In genomic region chr10:10662720-10663467, GRCh38 we compare ENCODE assay signal across 19 cellular contexts.
A peak's percentile ranks its signal among the peaks of the same experiment; 100 is the strongest.
DNase-seq lines count a peak whose midpoint lies in the region; ATAC-seq and TF ChIP-seq lines count a peak whose summit lies in the region.
"Had no signal": no experiment of that assay in that cellular context is flagged by ENCODE, and none has a peak within 500 bp of the region (broad histone marks: within the 10 kb centered on the region; RNA-seq: fewer than 3 reads in every experiment).

No MANE protein-coding gene starts in this region.

- H3K27ac Mint-ChIP-seq in endodermal cell: no peak overlapping the region
- no peak overlapping the region for H3K27ac Mint-ChIP-seq in CD8-positive, alpha-beta T cell
- no peak overlapping the region for H3K27ac Mint-ChIP-seq in natural killer cell treated with Interleukin-12 subunit alpha and Interleukin-12 subunit beta and Interleukin-15 and Interleukin-18, amount 100 ng/mL, for 72 hours
- H3K27ac Mint-ChIP-seq: CD8-positive, alpha-beta memory T cell had no signal

- peak; percentile 79 for ATAC-seq in Right ventricle myocardium inferior
- no peak for ATAC-seq in CD8-positive, alpha-beta T cell
- no peak for ATAC-seq in natural killer cell treated with Interleukin-12 subunit alpha and Interleukin-12 subunit beta and Interleukin-15 and Interleukin-18, amount 100 ng/mL, for 72 hours
- no peak for ATAC-seq in HG03378 (IDR thresholded peaks at IDR 0.05; ENCODE audit: unreplicated experiment)
- ATAC-seq: A549 had no signal

- WGBS in endodermal cell (ENCODE audit: insufficient coverage in 1 of 2, insufficient read length in 1 of 2), 2 experiments: 80% methylated on average over 6 of the region's 6 CpGs

- H3K36me3 Mint-ChIP-seq in endodermal cell (ENCODE audit: low read depth): peaks cover 3% of the 10 kb centered on the region
- no peaks in the 10 kb centered on the region for H3K36me3 Mint-ChIP-seq in CD8-positive, alpha-beta T cell
- no peaks in the 10 kb centered on the region for H3K36me3 Mint-ChIP-seq in natural killer cell treated with Interleukin-12 subunit alpha and Interleukin-12 subunit beta and Interleukin-15 and Interleukin-18, amount 100 ng/mL, for 72 hours
- H3K36me3 Mint-ChIP-seq: CD8-positive, alpha-beta memory T cell had no signal

- no peak for TF ChIP-seq CTCF in endodermal cell (conservative IDR thresholded peaks at IDR 0.05)
- TF ChIP-seq CTCF in CD8-positive, alpha-beta T cell (IDR thresholded peaks at IDR 0.05): no peak

- H3K4me1 ChIP-seq in endodermal cell (ENCODE audit: control insufficient read depth, insufficient read depth, low read length) (no peaks in the 10 kb centered on the region), muscle layer of duodenum (ENCODE audit: control insufficient read depth in 1 of 2, insufficient read depth in 2 of 2, low read length in 2 of 2) (peaks cover 0 to 14% of the 10 kb centered on the region in 2 donors)
- no peaks in the 10 kb centered on the region for H3K4me1 ChIP-seq in CD8-positive, alpha-beta T cell (ENCODE audit: insufficient read depth, low read length)
- H3K4me1 ChIP-seq: A549 had no signal

- DNase-seq in Right ventricle myocardium inferior (ENCODE audit: missing footprints) (no peak), cardiac septum (ENCODE audit: low spot score) (no peak), endodermal cell (no peak), DMS53 (lab: John Stamatoyannopoulos, UW) (no peak)
- DNase-seq in CD8-positive, alpha-beta T cell: no peak
- DNase-seq in natural killer cell treated with Interleukin-12 subunit alpha and Interleukin-12 subunit beta and Interleukin-15 and Interleukin-18, amount 100 ng/mL, for 72 hours (ENCODE audit: low spot score): no peak
- DNase-seq: activated CD8-positive, alpha-beta memory T cell treated with anti-CD3 and anti-CD28 coated beads for 24 hours; CD8-positive, alpha-beta memory T cell; HCEC 1CT; midbrain; NCI-H1417; NCI-H226; OCI-M1; stomach; WERI-Rb-1 had no signal

- H3K9me3 ChIP-seq in endodermal cell (ENCODE audit: control insufficient read depth, low read length) (peaks cover 13% of the 10 kb centered on the region), muscle layer of duodenum (ENCODE audit: control insufficient read depth in 1 of 2, low read length in 2 of 2) (peaks cover 0 to 4% of the 10 kb centered on the region in 2 donors)
- H3K9me3 ChIP-seq in CD8-positive, alpha-beta T cell (ENCODE audit: low read length): no peaks in the 10 kb centered on the region
- H3K9me3 ChIP-seq: ovary, stomach had no signal

- intact Hi-C loops in Right ventricle myocardium inferior (cut with DNase I): no loop called here
- intact Hi-C loops in cardiac septum (cut with DNase I): loop anchor here (2.0 kb wide), 1 partner anchor 20 kb away; no protein-coding TSS in a partner anchor
- intact Hi-C loops in CD8-positive, alpha-beta T cell (cut with DNase I, micrococcal nuclease): no loop called here

- CTCF ChIA-PET in CD8-positive, alpha-beta T cell (lab: Charles Lee): interaction anchor here (1.6 kb wide), 1 partner anchor 11 kb away, joined by 4 read pairs; no protein-coding TSS in a partner anchor

- no peak overlapping the region for H3K4me3 Mint-ChIP-seq in endodermal cell
- no peak overlapping the region for H3K4me3 Mint-ChIP-seq in CD8-positive, alpha-beta T cell
- no peak overlapping the region for H3K4me3 Mint-ChIP-seq in natural killer cell treated with Interleukin-12 subunit alpha and Interleukin-12 subunit beta and Interleukin-15 and Interleukin-18, amount 100 ng/mL, for 72 hours
- H3K4me3 Mint-ChIP-seq: CD8-positive, alpha-beta memory T cell had no signal

- peaks cover 9% of the 10 kb centered on the region for H3K9me3 Mint-ChIP-seq in endodermal cell
- H3K9me3 Mint-ChIP-seq in CD8-positive, alpha-beta T cell: peaks cover 7% of the 10 kb centered on the region
- peaks cover 5% of the 10 kb centered on the region for H3K9me3 Mint-ChIP-seq in natural killer cell treated with Interleukin-12 subunit alpha and Interleukin-12 subunit beta and Interleukin-15 and Interleukin-18, amount 100 ng/mL, for 72 hours

- H3K27me3 ChIP-seq in endodermal cell (ENCODE audit: control insufficient read depth, insufficient read depth, low read length, poor library complexity, severe bottlenecking) (no peaks in the 10 kb centered on the region), muscle layer of duodenum (ENCODE audit: low read depth, low read length) (no peaks in the 10 kb centered on the region)
- H3K27me3 ChIP-seq in CD8-positive, alpha-beta T cell (ENCODE audit: insufficient read depth, low read length): no peaks in the 10 kb centered on the region
- H3K27me3 ChIP-seq: ovary, stomach had no signal

- H3K9ac ChIP-seq in endodermal cell (ENCODE audit: extremely low read depth, low read length, poor library complexity, severe bottlenecking): no peak overlapping the region

- H3K4me3 ChIP-seq in endodermal cell (ENCODE audit: low read length) (no peak overlapping the region), muscle layer of duodenum (ENCODE audit: low read depth in 1 of 2, low read length in 2 of 2) (no peak overlapping the region)
- H3K4me3 ChIP-seq in CD8-positive, alpha-beta T cell (ENCODE audit: low read depth, low read length): no peak overlapping the region
- H3K4me3 ChIP-seq: A549, ovary, stomach had no signal

- H3K27me3 Mint-ChIP-seq in endodermal cell (ENCODE audit: insufficient read depth): no peaks in the 10 kb centered on the region
- H3K27me3 Mint-ChIP-seq in CD8-positive, alpha-beta T cell (ENCODE audit: low read depth): peaks cover 14% of the 10 kb centered on the region
- peaks cover 7 to 14% of the 10 kb centered on the region in 2 donors for H3K27me3 Mint-ChIP-seq in natural killer cell treated with Interleukin-12 subunit alpha and Interleukin-12 subunit beta and Interleukin-15 and Interleukin-18, amount 100 ng/mL, for 72 hours

- H3K36me3 ChIP-seq in endodermal cell (ENCODE audit: control insufficient read depth, insufficient read depth, low read length) (no peaks in the 10 kb centered on the region), muscle layer of duodenum (ENCODE audit: control insufficient read depth in 1 of 2, insufficient read depth in 2 of 2, low read length in 2 of 2) (no peaks in the 10 kb centered on the region)
- no peaks in the 10 kb centered on the region for H3K36me3 ChIP-seq in CD8-positive, alpha-beta T cell (ENCODE audit: insufficient read depth, low read length)
- H3K36me3 ChIP-seq: ovary, stomach, WERI-Rb-1 had no signal

- H3K27ac ChIP-seq in endodermal cell (ENCODE audit: low read depth, low read length) (peak overlapping the region; percentile 84), muscle layer of duodenum (ENCODE audit: low read length) (peak overlapping the region; percentile 11)
- no peak overlapping the region for H3K27ac ChIP-seq in CD8-positive, alpha-beta T cell (ENCODE audit: low read depth, low read length)
- H3K27ac ChIP-seq: A549, WERI-Rb-1 had no signal

- POLR2A ChIA-PET in CD8-positive, alpha-beta T cell (lab: Charles Lee): no interaction called here

- H3K4me1 Mint-ChIP-seq in endodermal cell: no peaks in the 10 kb centered on the region
- no peaks in the 10 kb centered on the region for H3K4me1 Mint-ChIP-seq in CD8-positive, alpha-beta T cell (ENCODE audit: low read depth)
- H3K4me1 Mint-ChIP-seq in natural killer cell treated with Interleukin-12 subunit alpha and Interleukin-12 subunit beta and Interleukin-15 and Interleukin-18, amount 100 ng/mL, for 72 hours (ENCODE audit: low read depth in 2 of 2): peaks cover 0 to 4% of the 10 kb centered on the region in 2 donors
- H3K4me1 Mint-ChIP-seq: CD8-positive, alpha-beta memory T cell had no signal
